In the genomic region with DNA sequence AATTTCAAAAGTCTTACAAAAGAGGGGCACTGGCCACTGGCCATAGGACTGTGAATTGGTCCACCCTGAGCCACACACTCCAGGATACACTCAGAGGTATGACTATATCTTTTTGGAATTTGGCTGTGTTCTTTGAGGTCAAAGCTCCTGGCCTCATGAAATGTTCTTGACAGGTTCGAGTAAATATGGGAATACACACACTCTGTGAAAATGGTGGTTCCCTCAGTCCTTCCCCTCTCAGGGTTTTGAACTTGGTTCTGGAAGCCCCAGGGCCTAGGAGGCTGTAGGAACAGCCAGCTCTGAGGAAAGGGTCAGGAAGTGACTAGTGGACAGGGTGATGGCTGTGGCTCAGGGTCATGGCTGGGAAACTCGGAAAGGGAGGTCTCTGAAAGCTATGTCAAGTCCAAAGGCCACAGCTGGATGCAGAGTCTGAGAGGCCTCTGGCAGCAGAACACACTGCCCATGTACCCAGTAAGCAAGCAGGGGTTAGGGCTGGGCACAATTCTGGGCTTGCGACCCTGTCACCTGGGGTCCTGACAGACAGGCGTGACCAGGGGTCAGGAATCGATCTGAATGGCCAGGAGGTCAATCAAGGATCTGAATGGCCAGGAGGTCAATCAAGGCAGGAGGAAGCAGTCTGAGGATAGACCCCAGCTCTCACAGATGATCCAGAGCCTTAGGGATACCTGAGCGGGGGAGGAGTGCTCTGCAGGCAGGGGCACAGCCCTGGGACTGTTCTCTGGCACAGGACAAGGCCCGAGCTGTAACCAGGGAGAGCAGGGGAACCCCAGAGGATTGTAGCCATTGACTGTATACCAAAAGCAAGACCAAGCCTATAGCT, we compare ENCODE assay signal across 12 cellular contexts.
DNase-seq lines count a peak whose midpoint lies in the region; ATAC-seq and TF ChIP-seq lines count a peak whose summit lies in the region.
"Had no signal": no experiment of that assay in that cellular context is flagged by ENCODE, and none has a peak within 500 bp of the region (broad histone marks: within the 10 kb centered on the region; RNA-seq: fewer than 3 reads in every experiment).

No MANE protein-coding gene starts in this region.

- no peak for TF ChIP-seq CTCF in lung (IDR thresholded peaks at IDR 0.05; ENCODE audit: control extremely low read depth, extremely low read depth)
- TF ChIP-seq CTCF in progenitor cell of endocrine pancreas (IDR thresholded peaks at IDR 0.05; ENCODE audit: unreplicated experiment) = no peak
- TF ChIP-seq CTCF in OCI-LY7 (conservative IDR thresholded peaks at IDR 0.05; ENCODE audit: low read length) = no peak

- no peaks in the 10 kb centered on the region for H3K9me2 ChIP-seq in OCI-LY7 (ENCODE audit: insufficient read depth, low read length)

- intact Hi-C loops in OCI-LY7 (cut with micrococcal nuclease; ENCODE audit: unreplicated experiment) = no loop called here

- no peak overlapping the region for H3K4me3 Mint-ChIP-seq in progenitor cell of endocrine pancreas (ENCODE audit: low read depth)

- H3K36me3 ChIP-seq in esophagus (ENCODE audit: control insufficient read depth in 2 of 2, insufficient read depth in 2 of 2, low read length in 1 of 2) (no peaks in the 10 kb centered on the region), lung (ENCODE audit: control insufficient read depth in 2 of 2, insufficient read depth in 2 of 2, low read length in 2 of 2) (no peaks in the 10 kb centered on the region), OCI-LY7 (ENCODE audit: insufficient read depth, low read length) (no peaks in the 10 kb centered on the region)

- H3K4me2 ChIP-seq in OCI-LY7 (ENCODE audit: low read length) = no peak overlapping the region

- H2AFZ ChIP-seq in OCI-LY7 (ENCODE audit: low read length) = no peak overlapping the region

- H4K20me1 ChIP-seq in OCI-LY7 (ENCODE audit: insufficient read depth, low read length) = no peaks in the 10 kb centered on the region

- H3K4me1 ChIP-seq in esophagus (ENCODE audit: control insufficient read depth in 2 of 2, insufficient read depth in 2 of 2, low read length in 1 of 2) (peaks cover 0 to 12% of the 10 kb centered on the region in 2 donors), lung (ENCODE audit: control insufficient read depth in 2 of 2, insufficient read depth in 2 of 2, low read length in 2 of 2) (peaks cover 0 to 9% of the 10 kb centered on the region in 2 donors), OCI-LY7 (ENCODE audit: insufficient read depth, low read length, poor library complexity, severe bottlenecking) (no peaks in the 10 kb centered on the region)

- WGBS in esophagus, 2 donors = 75 to 76% methylated on average over 7 of the region's 7 CpGs
- 85 to 90% methylated on average over 7 of the region's 7 CpGs for WGBS in lung, 2 donors

- H3K79me2 ChIP-seq in OCI-LY7 (ENCODE audit: insufficient read depth, low read depth, low read length) = no peaks in the 10 kb centered on the region

- no peaks in the 10 kb centered on the region for H3K9me3 ChIP-seq in esophagus (ENCODE audit: control insufficient read depth in 2 of 2, insufficient read depth in 1 of 2, low read depth in 1 of 2, low read length in 1 of 2)
- no peaks in the 10 kb centered on the region for H3K9me3 ChIP-seq in lung (ENCODE audit: control insufficient read depth in 2 of 2, insufficient read depth in 1 of 2, low read length in 1 of 2)
- no peaks in the 10 kb centered on the region for H3K9me3 ChIP-seq in OCI-LY7 (ENCODE audit: low read length)

- H3K4me1 Mint-ChIP-seq in progenitor cell of endocrine pancreas (ENCODE audit: low read depth) = peaks cover 8% of the 10 kb centered on the region

- H3K36me3 Mint-ChIP-seq in progenitor cell of endocrine pancreas (ENCODE audit: insufficient read depth) = no peaks in the 10 kb centered on the region

- H3K4me3 ChIP-seq in esophagus (ENCODE audit: low read depth in 1 of 2, low read length in 2 of 2) (no peak overlapping the region), lung (no peak overlapping the region), OCI-LY7 (ENCODE audit: low read depth, low read length, poor library complexity, severe bottlenecking) (no peak overlapping the region)
- H3K4me3 ChIP-seq: SK-N-MC had no signal

- H3K27ac Mint-ChIP-seq in progenitor cell of endocrine pancreas = no peak overlapping the region

- no peaks in the 10 kb centered on the region for H3K9me3 Mint-ChIP-seq in progenitor cell of endocrine pancreas (ENCODE audit: low read depth)

- ATAC-seq in lung (ENCODE audit: insufficient read depth, low FRiP score) = peak; percentile 66

- CTCF ChIA-PET in OCI-LY7 (lab: Charles Lee; ENCODE audit: unreplicated experiment) = no interaction called here

- H3K27me3 ChIP-seq in esophagus (ENCODE audit: control insufficient read depth in 1 of 2, insufficient read depth in 2 of 2, low read length in 2 of 2) = no peaks in the 10 kb centered on the region
- H3K27me3 ChIP-seq in lung (ENCODE audit: control insufficient read depth, insufficient read depth) = no peaks in the 10 kb centered on the region

- H3K27me3 Mint-ChIP-seq in progenitor cell of endocrine pancreas = peaks cover 23% of the 10 kb centered on the region

- BruUV-seq in OCI-LY7 (replicated peaks; lab: Mats Ljungman, UMichigan) = no TSS peak

- H3K27ac ChIP-seq in esophagus (ENCODE audit: low read depth in 2 of 2, low read length in 1 of 2) (peak overlapping the region; percentile 16 to 71), lung (ENCODE audit: low read depth in 1 of 2, low read length in 1 of 2) (peak overlapping the region in 1 of 2 donors; percentile 79), OCI-LY7 (ENCODE audit: low read depth, low read length, poor library complexity, severe bottlenecking) (no peak overlapping the region)
- H3K27ac ChIP-seq: SK-N-MC had no signal

- DNase-seq in A172 (ENCODE audit: low spot score) (peak; percentile 70), LoVo (ENCODE audit: low spot score) (peak; percentile 24), lung (ENCODE audit: low spot score) (no peak), T-helper 1 cell (no peak), progenitor cell of endocrine pancreas (ENCODE audit: low spot score, unreplicated experiment) (no peak), NCI-H1417 (lab: John Stamatoyannopoulos, UW) (no peak), OCI-LY7 (ENCODE audit: low spot score) (no peak)
- DNase-seq: activated CD4-positive, CD25-positive, alpha-beta regulatory T cell treated with anti-CD3 and anti-CD28 coated beads, Interleukin-2, amount 50 U/mL, for 72 hours; cortex of kidney; GDM1 had no signal

- POLR2A ChIA-PET in OCI-LY7 (lab: Charles Lee) = no interaction called here

Comparison
In these comparisons a context has a peak if more than half of its experiments do, and no peak if none do; other contexts are left out.
1. DNase-seq: peak in A172 (single experiment) and LoVo (single experiment); none in lung (single experiment), T-helper 1 cell (0 of 5), progenitor cell of endocrine pancreas (single experiment), NCI-H1417 (0 of 3) and OCI-LY7 (single experiment).